In the genomic region with DNA sequence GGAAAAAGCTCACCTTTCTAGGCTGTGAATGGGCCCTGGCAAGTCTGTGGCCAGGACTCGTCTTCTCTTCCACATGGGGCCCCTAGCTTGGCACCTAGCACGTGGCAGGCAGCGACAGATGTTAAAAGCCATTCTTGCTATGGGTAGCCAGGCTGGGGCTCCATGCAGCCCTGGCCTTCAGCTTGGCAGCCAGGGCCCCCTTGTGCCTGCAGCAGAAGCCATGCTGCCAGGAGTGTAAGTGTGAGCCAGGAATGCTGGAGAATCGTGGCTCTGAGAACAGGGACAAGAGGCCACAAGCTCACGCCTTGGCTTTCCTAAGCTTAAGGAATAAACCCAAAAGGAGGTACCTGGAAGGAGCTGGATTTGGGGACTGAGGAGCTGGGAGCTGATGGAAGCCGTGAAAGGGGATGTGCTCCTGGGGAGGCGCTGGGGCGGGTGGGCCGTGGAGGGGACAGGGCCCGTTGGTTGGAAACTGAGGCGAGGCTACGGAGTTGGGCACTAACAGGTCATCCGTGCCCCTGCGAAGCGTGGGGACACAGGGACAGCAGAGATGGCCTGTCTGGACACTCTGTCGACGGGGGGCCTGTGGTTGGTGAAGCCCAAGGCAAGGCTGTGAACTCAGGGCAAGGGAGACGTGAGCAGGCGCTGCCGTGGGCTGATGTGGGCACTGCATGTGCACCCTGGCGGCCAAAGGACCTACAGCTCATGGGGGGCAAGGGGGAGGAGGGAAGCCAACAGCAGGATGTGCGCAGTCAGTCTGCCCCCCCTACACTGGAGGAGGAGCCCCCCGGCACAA, we compare ENCODE assay signal across 21 cellular contexts. TPM values are rescaled to one million over a fixed set of nuclear protein-coding genes. Genes with fewer than 3 reads are reported as not detected.
DNase-seq lines count a peak whose midpoint lies in the region; ATAC-seq and TF ChIP-seq lines count a peak whose summit lies in the region.
"Had no signal": no experiment of that assay in that cellular context is flagged by ENCODE, and none has a peak within 500 bp of the region (broad histone marks: within the 10 kb centered on the region; RNA-seq: fewer than 3 reads in every experiment).

No MANE protein-coding gene starts in this region.

- no peaks in the 10 kb centered on the region for H3K4me1 ChIP-seq in sigmoid colon
- H3K4me1 ChIP-seq: A549, BLaER1, HAP-1 had no signal

- DNase-seq in DMS 273 (lab: John Stamatoyannopoulos, UW; ENCODE audit: unreplicated experiment) (peak; percentile 21), DMS 273 treated with DMSO at 0.1 percent for 48 hours (lab: John Stamatoyannopoulos, UW) (no peak), Ammon's horn (ENCODE audit: low spot score) (peak; percentile 5), sigmoid colon (peak; percentile 34), germinal center (ENCODE audit: low spot score) (no peak)
- DNase-seq: AML-193; CD4-positive, alpha-beta memory T cell; DMS53; DND-41; EL; GM23248 had no signal

- TF ChIP-seq CTCF in sigmoid colon (IDR thresholded peaks at IDR 0.05), result no peak

- ATAC-seq in esophagus mucosa, result peak; percentile 31
- no peak for ATAC-seq in GM18498 (IDR thresholded peaks at IDR 0.05; ENCODE audit: unreplicated experiment)
- ATAC-seq: A549, GM12878 had no signal

- H3K27ac ChIP-seq in sigmoid colon, result no peak overlapping the region
- H3K27ac ChIP-seq: 22Rv1, A549, BLaER1, GM23248 had no signal

- TF ChIP-seq POLR2A in sigmoid colon (IDR thresholded peaks at IDR 0.05), result no peak

- no peak overlapping the region for H3K4me3 ChIP-seq in sigmoid colon
- H3K4me3 ChIP-seq: A549, BLaER1, GM12878, GM23248, HAP-1 had no signal

- intact Hi-C loops in sigmoid colon (cut with DNase I), result no loop called here

- H3K36me3 ChIP-seq in sigmoid colon, result no peaks in the 10 kb centered on the region
- H3K36me3 ChIP-seq: BLaER1, HAP-1 had no signal

- no peaks in the 10 kb centered on the region for H3K27me3 ChIP-seq in sigmoid colon

- TF ChIP-seq EP300 in sigmoid colon (IDR thresholded peaks at IDR 0.05), result no peak

- WGBS in sigmoid colon, 2 donors, result 90 to 93% methylated on average over 23 of the region's 23 CpGs

- no peaks in the 10 kb centered on the region for H3K9me3 ChIP-seq in sigmoid colon
- H3K9me3 ChIP-seq: A549, HAP-1 had no signal

RNA-seq across cellular contexts. Expression of gene OPN1LW, which starts 0.9 kb away (rescaled TPM):
- total RNA-seq in esophagus mucosa (not detected), sigmoid colon (not detected)
- not detected for polyA plus RNA-seq in sigmoid colon
- total RNA-seq: CD4-positive, alpha-beta memory T cell; G401; GM12878; GM23248; H4 had no signal
- polyA plus RNA-seq: A549; CD14-positive monocyte; CD4-positive, alpha-beta memory T cell; GM12878; GM23248 had no signal

RNA-seq across cellular contexts. Expression of gene OPN1MW, which starts 39.2 kb away (rescaled TPM):
- total RNA-seq in esophagus mucosa (not detected), sigmoid colon (not detected)
- not detected for polyA plus RNA-seq in sigmoid colon
- total RNA-seq: CD4-positive, alpha-beta memory T cell; G401; GM12878; GM23248; H4 had no signal
- polyA plus RNA-seq: A549; CD14-positive monocyte; CD4-positive, alpha-beta memory T cell; GM12878; GM23248 had no signal

RNA-seq across cellular contexts. Expression of gene MECP2, which starts 45.6 kb away (rescaled TPM):
- 25.1 TPM for total RNA-seq in esophagus mucosa
- total RNA-seq in sigmoid colon, result 10 to 100 TPM; 43.9 to 57.9 (median 49.6) TPM
- polyA plus RNA-seq in sigmoid colon, result 10 to 100 TPM; 14.4 to 22.5 (median 18.7) TPM

Comparison
In these comparisons a context has a peak if more than half of its experiments do, and no peak if none do; other contexts are left out.
1. DNase-seq: peak in DMS 273 (single experiment), Ammon's horn (single experiment) and sigmoid colon (single experiment); none in DMS 273 treated with DMSO at 0.1 percent for 48 hours (single experiment) and germinal center (single experiment).